Comparison of ENCODE assay signal across 1 cellular context in genomic region chr12:12562585-12563245, GRCh38.
TF ChIP-seq lines count a peak whose summit lies in the region.

Gene DUSP16 (minus strand): TSS chr12:12562863. CDS start chr12:12521098, 41,765 bp downstream.

TF ChIP-seq in HepG2, 621 proteins besides CTCF, POLR2A, EP300 and RAD21 (continued from another document and continues in another):
- TF ChIP-seq HNF1A (IDR thresholded peaks at IDR 0.05; ENCODE audit: low read depth) = no peak
- TF ChIP-seq HNF1A (CRISPR knock-in tag; IDR thresholded peaks at IDR 0.05; ENCODE audit: borderline replicate concordance) = no peak
- TF ChIP-seq ZNF263 (CRISPR knock-in tag; IDR thresholded peaks at IDR 0.05) = peak; percentile 99
- peak; percentile 41; the same call in 1 of the 2 replicates for TF ChIP-seq ZMYM4 (CRISPR knock-in tag; IDR thresholded peaks at IDR 0.05)
- TF ChIP-seq, protein P1, sequence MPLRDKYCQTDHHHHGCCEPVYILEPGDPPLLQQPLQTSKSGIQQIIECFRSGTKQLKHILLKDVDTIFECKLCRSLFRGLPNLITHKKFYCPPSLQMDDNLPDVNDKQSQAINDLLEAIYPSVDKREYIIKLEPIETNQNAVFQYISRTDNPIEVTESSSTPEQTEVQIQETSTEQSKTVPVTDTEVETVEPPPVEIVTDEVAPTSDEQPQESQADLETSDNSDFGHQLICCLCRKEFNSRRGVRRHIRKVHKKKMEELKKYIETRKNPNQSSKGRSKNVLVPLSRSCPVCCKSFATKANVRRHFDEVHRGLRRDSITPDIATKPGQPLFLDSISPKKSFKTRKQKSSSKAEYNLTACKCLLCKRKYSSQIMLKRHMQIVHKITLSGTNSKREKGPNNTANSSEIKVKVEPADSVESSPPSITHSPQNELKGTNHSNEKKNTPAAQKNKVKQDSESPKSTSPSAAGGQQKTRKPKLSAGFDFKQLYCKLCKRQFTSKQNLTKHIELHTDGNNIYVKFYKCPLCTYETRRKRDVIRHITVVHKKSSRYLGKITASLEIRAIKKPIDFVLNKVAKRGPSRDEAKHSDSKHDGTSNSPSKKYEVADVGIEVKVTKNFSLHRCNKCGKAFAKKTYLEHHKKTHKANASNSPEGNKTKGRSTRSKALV (CRISPR knock-in tag; IDR thresholded peaks at IDR 0.05) = 0 out of 2 replicates have a peak, but pooled peaks have one; percentile 1
- no peak for TF ChIP-seq ZNF30 (CRISPR knock-in tag; IDR thresholded peaks at IDR 0.05)
- TF ChIP-seq KAT8 (CRISPR knock-in tag; IDR thresholded peaks at IDR 0.05) = 0 out of 2 replicates have a peak, but pooled peaks have one; percentile 22
- TF ChIP-seq SIX1 (CRISPR knock-in tag; IDR thresholded peaks at IDR 0.05; ENCODE audit: borderline replicate concordance) = no peak
- peak; percentile 62 for TF ChIP-seq CBX1 (IDR thresholded peaks at IDR 0.05; ENCODE audit: low read depth)
- peak; percentile 34; the same call in 1 of the 2 replicates for TF ChIP-seq TFDP1 (CRISPR knock-in tag; IDR thresholded peaks at IDR 0.05; ENCODE audit: borderline replicate concordance)
- TF ChIP-seq SP5 (CRISPR knock-in tag; IDR thresholded peaks at IDR 0.05; ENCODE audit: borderline replicate concordance, low read depth) = peak; percentile 24; the same call in 1 of the 2 replicates
- TF ChIP-seq RAD51 (IDR thresholded peaks at IDR 0.05; ENCODE audit: borderline replicate concordance) = no peak
- no peak; the same call in 1 of the 2 replicates for TF ChIP-seq ZSCAN21 (CRISPR knock-in tag; IDR thresholded peaks at IDR 0.05; ENCODE audit: borderline replicate concordance)
- TF ChIP-seq ZNF614 (CRISPR knock-in tag; IDR thresholded peaks at IDR 0.05; ENCODE audit: borderline replicate concordance) = no peak
- TF ChIP-seq GZF1 (CRISPR knock-in tag; IDR thresholded peaks at IDR 0.05) = no peak
- no peak for TF ChIP-seq ZNF12 (CRISPR knock-in tag; IDR thresholded peaks at IDR 0.05)
- TF ChIP-seq TEAD2 (CRISPR knock-in tag; IDR thresholded peaks at IDR 0.05) = no peak
- TF ChIP-seq KDM4B (CRISPR knock-in tag; IDR thresholded peaks at IDR 0.05) = no peak
- TF ChIP-seq, protein P2, sequence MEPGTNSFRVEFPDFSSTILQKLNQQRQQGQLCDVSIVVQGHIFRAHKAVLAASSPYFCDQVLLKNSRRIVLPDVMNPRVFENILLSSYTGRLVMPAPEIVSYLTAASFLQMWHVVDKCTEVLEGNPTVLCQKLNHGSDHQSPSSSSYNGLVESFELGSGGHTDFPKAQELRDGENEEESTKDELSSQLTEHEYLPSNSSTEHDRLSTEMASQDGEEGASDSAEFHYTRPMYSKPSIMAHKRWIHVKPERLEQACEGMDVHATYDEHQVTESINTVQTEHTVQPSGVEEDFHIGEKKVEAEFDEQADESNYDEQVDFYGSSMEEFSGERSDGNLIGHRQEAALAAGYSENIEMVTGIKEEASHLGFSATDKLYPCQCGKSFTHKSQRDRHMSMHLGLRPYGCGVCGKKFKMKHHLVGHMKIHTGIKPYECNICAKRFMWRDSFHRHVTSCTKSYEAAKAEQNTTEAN (CRISPR knock-in tag; conservative IDR thresholded peaks at IDR 0.05) = 0 out of 2 replicates have a peak, but pooled peaks have one; percentile 34
- TF ChIP-seq PCBP2 (optimal IDR thresholded peaks at IDR 0.05; ENCODE audit: low read depth, low read length, poor library complexity, severe bottlenecking) = no peak
- peak; percentile 46; the same call in 1 of the 2 replicates for TF ChIP-seq MEIS2 (CRISPR knock-in tag; IDR thresholded peaks at IDR 0.05)
- TF ChIP-seq ZBTB20 (CRISPR knock-in tag; IDR thresholded peaks at IDR 0.05; ENCODE audit: borderline replicate concordance, low read depth) = no peak
- TF ChIP-seq BRCA1 (CRISPR knock-in tag; IDR thresholded peaks at IDR 0.05) = no peak
- no peak for TF ChIP-seq ZSCAN31 (CRISPR knock-in tag; IDR thresholded peaks at IDR 0.05; ENCODE audit: low read depth)
- peak; percentile 62 for TF ChIP-seq HNRNPLL (IDR thresholded peaks at IDR 0.05; ENCODE audit: low read depth, low read length, poor library complexity, severe bottlenecking)
- TF ChIP-seq, protein P3, sequence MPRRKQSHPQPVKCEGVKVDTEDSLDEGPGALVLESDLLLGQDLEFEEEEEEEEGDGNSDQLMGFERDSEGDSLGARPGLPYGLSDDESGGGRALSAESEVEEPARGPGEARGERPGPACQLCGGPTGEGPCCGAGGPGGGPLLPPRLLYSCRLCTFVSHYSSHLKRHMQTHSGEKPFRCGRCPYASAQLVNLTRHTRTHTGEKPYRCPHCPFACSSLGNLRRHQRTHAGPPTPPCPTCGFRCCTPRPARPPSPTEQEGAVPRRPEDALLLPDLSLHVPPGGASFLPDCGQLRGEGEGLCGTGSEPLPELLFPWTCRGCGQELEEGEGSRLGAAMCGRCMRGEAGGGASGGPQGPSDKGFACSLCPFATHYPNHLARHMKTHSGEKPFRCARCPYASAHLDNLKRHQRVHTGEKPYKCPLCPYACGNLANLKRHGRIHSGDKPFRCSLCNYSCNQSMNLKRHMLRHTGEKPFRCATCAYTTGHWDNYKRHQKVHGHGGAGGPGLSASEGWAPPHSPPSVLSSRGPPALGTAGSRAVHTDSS (CRISPR knock-in tag; conservative IDR thresholded peaks at IDR 0.05) = no peak
- TF ChIP-seq ZNF451 (CRISPR knock-in tag; IDR thresholded peaks at IDR 0.05) = no peak
- no peak for TF ChIP-seq GLI4 (CRISPR knock-in tag; IDR thresholded peaks at IDR 0.05; ENCODE audit: borderline replicate concordance)
- TF ChIP-seq RARA (CRISPR knock-in tag; IDR thresholded peaks at IDR 0.05) = peak; percentile 34; the same call in 1 of the 2 replicates
- TF ChIP-seq, protein P4, sequence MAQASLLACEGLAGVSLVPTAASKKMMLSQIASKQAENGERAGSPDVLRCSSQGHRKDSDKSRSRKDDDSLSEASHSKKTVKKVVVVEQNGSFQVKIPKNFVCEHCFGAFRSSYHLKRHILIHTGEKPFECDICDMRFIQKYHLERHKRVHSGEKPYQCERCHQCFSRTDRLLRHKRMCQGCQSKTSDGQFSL (CRISPR knock-in tag; IDR thresholded peaks at IDR 0.05) = peak; percentile 34; the same call in 1 of the 2 replicates
- no peak for TF ChIP-seq SNRNP70 (IDR thresholded peaks at IDR 0.05; ENCODE audit: low read depth, low read length)
- TF ChIP-seq, protein P5, sequence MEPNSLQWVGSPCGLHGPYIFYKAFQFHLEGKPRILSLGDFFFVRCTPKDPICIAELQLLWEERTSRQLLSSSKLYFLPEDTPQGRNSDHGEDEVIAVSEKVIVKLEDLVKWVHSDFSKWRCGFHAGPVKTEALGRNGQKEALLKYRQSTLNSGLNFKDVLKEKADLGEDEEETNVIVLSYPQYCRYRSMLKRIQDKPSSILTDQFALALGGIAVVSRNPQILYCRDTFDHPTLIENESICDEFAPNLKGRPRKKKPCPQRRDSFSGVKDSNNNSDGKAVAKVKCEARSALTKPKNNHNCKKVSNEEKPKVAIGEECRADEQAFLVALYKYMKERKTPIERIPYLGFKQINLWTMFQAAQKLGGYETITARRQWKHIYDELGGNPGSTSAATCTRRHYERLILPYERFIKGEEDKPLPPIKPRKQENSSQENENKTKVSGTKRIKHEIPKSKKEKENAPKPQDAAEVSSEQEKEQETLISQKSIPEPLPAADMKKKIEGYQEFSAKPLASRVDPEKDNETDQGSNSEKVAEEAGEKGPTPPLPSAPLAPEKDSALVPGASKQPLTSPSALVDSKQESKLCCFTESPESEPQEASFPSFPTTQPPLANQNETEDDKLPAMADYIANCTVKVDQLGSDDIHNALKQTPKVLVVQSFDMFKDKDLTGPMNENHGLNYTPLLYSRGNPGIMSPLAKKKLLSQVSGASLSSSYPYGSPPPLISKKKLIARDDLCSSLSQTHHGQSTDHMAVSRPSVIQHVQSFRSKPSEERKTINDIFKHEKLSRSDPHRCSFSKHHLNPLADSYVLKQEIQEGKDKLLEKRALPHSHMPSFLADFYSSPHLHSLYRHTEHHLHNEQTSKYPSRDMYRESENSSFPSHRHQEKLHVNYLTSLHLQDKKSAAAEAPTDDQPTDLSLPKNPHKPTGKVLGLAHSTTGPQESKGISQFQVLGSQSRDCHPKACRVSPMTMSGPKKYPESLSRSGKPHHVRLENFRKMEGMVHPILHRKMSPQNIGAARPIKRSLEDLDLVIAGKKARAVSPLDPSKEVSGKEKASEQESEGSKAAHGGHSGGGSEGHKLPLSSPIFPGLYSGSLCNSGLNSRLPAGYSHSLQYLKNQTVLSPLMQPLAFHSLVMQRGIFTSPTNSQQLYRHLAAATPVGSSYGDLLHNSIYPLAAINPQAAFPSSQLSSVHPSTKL (CRISPR knock-in tag; IDR thresholded peaks at IDR 0.05) = peak; percentile 65
- 0 out of 2 replicates have a peak, but pooled peaks have one; percentile 41 for TF ChIP-seq ZNF235 (CRISPR knock-in tag; IDR thresholded peaks at IDR 0.05; ENCODE audit: borderline replicate concordance)
- peak; percentile 31; the same call in 1 of the 2 replicates for TF ChIP-seq ZFX (CRISPR knock-in tag; IDR thresholded peaks at IDR 0.05; ENCODE audit: low read depth)
- TF ChIP-seq, protein P6, sequence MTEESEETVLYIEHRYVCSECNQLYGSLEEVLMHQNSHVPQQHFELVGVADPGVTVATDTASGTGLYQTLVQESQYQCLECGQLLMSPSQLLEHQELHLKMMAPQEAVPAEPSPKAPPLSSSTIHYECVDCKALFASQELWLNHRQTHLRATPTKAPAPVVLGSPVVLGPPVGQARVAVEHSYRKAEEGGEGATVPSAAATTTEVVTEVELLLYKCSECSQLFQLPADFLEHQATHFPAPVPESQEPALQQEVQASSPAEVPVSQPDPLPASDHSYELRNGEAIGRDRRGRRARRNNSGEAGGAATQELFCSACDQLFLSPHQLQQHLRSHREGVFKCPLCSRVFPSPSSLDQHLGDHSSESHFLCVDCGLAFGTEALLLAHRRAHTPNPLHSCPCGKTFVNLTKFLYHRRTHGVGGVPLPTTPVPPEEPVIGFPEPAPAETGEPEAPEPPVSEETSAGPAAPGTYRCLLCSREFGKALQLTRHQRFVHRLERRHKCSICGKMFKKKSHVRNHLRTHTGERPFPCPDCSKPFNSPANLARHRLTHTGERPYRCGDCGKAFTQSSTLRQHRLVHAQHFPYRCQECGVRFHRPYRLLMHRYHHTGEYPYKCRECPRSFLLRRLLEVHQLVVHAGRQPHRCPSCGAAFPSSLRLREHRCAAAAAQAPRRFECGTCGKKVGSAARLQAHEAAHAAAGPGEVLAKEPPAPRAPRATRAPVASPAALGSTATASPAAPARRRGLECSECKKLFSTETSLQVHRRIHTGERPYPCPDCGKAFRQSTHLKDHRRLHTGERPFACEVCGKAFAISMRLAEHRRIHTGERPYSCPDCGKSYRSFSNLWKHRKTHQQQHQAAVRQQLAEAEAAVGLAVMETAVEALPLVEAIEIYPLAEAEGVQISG (CRISPR knock-in tag; IDR thresholded peaks at IDR 0.05) = peak; percentile 68
- TF ChIP-seq ZFAT (CRISPR knock-in tag; conservative IDR thresholded peaks at IDR 0.05) = no peak
- TF ChIP-seq MIER3 (CRISPR knock-in tag; IDR thresholded peaks at IDR 0.05; ENCODE audit: borderline replicate concordance) = no peak
- no peak for TF ChIP-seq HES4 (CRISPR knock-in tag; IDR thresholded peaks at IDR 0.05; ENCODE audit: borderline replicate concordance)
- TF ChIP-seq RXRB (CRISPR knock-in tag; IDR thresholded peaks at IDR 0.05; ENCODE audit: borderline replicate concordance) = peak; percentile 30; the same call in 1 of the 2 replicates
- TF ChIP-seq RFX3 (CRISPR knock-in tag; IDR thresholded peaks at IDR 0.05) = no peak
- TF ChIP-seq, protein P7, sequence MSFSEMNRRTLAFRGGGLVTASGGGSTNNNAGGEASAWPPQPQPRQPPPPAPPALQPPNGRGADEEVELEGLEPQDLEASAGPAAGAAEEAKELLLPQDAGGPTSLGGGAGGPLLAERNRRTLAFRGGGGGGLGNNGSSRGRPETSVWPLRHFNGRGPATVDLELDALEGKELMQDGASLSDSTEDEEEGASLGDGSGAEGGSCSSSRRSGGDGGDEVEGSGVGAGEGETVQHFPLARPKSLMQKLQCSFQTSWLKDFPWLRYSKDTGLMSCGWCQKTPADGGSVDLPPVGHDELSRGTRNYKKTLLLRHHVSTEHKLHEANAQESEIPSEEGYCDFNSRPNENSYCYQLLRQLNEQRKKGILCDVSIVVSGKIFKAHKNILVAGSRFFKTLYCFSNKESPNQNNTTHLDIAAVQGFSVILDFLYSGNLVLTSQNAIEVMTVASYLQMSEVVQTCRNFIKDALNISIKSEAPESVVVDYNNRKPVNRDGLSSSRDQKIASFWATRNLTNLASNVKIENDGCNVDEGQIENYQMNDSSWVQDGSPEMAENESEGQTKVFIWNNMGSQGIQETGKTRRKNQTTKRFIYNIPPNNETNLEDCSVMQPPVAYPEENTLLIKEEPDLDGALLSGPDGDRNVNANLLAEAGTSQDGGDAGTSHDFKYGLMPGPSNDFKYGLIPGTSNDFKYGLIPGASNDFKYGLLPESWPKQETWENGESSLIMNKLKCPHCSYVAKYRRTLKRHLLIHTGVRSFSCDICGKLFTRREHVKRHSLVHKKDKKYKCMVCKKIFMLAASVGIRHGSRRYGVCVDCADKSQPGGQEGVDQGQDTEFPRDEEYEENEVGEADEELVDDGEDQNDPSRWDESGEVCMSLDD (CRISPR knock-in tag; IDR thresholded peaks at IDR 0.05; ENCODE audit: borderline replicate concordance) = no peak
- 0 out of 2 replicates have a peak, but pooled peaks have one; percentile 32 for TF ChIP-seq TBX2 (CRISPR knock-in tag; IDR thresholded peaks at IDR 0.05; ENCODE audit: borderline replicate concordance)
